In the genomic region with DNA sequence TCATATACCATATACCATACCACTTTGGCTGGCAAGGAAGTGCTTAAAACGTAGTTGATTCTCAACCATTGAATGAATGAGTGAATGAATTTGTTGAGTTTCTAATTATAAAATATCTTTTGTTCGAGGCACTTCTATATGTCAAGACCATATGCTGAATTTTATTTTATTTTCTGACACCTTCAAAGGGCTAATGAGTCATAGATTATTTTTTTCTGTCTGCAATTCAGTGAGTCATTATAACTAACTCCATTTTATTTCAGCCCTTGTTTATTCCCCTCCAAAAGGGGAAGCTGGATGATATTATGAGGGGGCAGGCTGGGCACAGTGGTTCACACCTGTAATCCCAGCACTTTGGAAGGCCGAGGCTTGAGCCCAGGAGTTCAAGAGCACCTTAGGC, we compare ENCODE assay signal across 18 cellular contexts.
DNase-seq lines count a peak whose midpoint lies in the region; ATAC-seq, FAIRE-seq and TF ChIP-seq lines count a peak whose summit lies in the region.
"Had no signal": no experiment of that assay in that cellular context is flagged by ENCODE, and none has a peak within 500 bp of the region (broad histone marks: within the 10 kb centered on the region; RNA-seq: fewer than 3 reads in every experiment).

No MANE protein-coding gene starts in this region.

- no peak overlapping the region for H3K27ac ChIP-seq in IMR-90 (ENCODE audit: insufficient read depth, low read length)
- peak overlapping the region; percentile 92 for H3K27ac ChIP-seq in K562 (ENCODE audit: extremely low read depth, low read depth, low read length)
- no peak overlapping the region for H3K27ac ChIP-seq in foreskin keratinocyte
- H3K27ac ChIP-seq: 22Rv1; BLaER1 treated with 17β-estradiol and CSF1 and Interleukin-3, amounts not matched to agents 10 nM and 100 nM; HL-60 had no signal

- no peak overlapping the region for H3K56ac ChIP-seq in IMR-90 (ENCODE audit: extremely low read depth, insufficient read depth, low read length)

- no peak for ATAC-seq in IMR-90 (ENCODE audit: low read depth)
- no peak for ATAC-seq in K562
- peak; percentile 73 for ATAC-seq in foreskin keratinocyte
- no peak for ATAC-seq in HG02840 (IDR thresholded peaks at IDR 0.05; ENCODE audit: low FRiP score, unreplicated experiment)
- no peak for ATAC-seq in HG03521 (IDR thresholded peaks at IDR 0.05; ENCODE audit: unreplicated experiment)
- no peak for ATAC-seq in GM21528 (IDR thresholded peaks at IDR 0.05; ENCODE audit: low FRiP score, unreplicated experiment)

- DNase-seq in NOMO-1 treated with DMSO at 0.1 percent for 48 hours (lab: John Stamatoyannopoulos, UW; ENCODE audit: unreplicated experiment) (peak; percentile 4), NOMO-1 treated with dmso at 0.1 percent for 144 hours (lab: John Stamatoyannopoulos, UW; ENCODE audit: unreplicated experiment) (no peak), IMR-90 (no peak), K562 (ENCODE audit: extremely low read depth in 1 of 4, low spot score in 3 of 4) (peak in 1 of 4 experiments; percentile 16), foreskin keratinocyte (no peak)
- DNase-seq: ACHN; CD4-positive, alpha-beta T cell; DMS79 had no signal

- H4K5ac ChIP-seq in IMR-90 (ENCODE audit: low read depth, low read length) = no peak overlapping the region

- no peaks in the 10 kb centered on the region for H3K79me2 ChIP-seq in K562 (ENCODE audit: control insufficient read depth, insufficient read depth, low read length)

- no peak for FAIRE-seq in K562 (lab: Jason Lieb, UNC)
- FAIRE-seq: G401.6, GM12892, H1 had no signal

- no peak overlapping the region for H2BK5ac ChIP-seq in IMR-90 (ENCODE audit: low read depth, low read length, poor library complexity, severe bottlenecking)

- TF ChIP-seq CTCF in IMR-90 (conservative IDR thresholded peaks at IDR 0.05; ENCODE audit: low read depth, low read length) (no peak), K562 (IDR thresholded peaks at IDR 0.05 in 2 of 3, conservative IDR thresholded peaks at IDR 0.05 in 1 of 3; ENCODE audit: insufficient read depth in 2 of 3, low read depth in 1 of 3, low read length in 3 of 3) (no peak), foreskin keratinocyte (conservative IDR thresholded peaks at IDR 0.05) (no peak)

- dilution Hi-C loops in IMR-90 (cut with HindIII; ENCODE audit: low sequenced_read_pairs, unreplicated experiment) = no loop called here

- no peaks in the 10 kb centered on the region for H3K4me1 ChIP-seq in IMR-90 (ENCODE audit: control insufficient read depth, insufficient read depth, low read length)
- peaks cover 18 to 42% of the 10 kb centered on the region in 2 experiments; a peak in 4 of 5 replicates for H3K4me1 ChIP-seq in K562 (replicated peaks in 1 of 2; ENCODE audit: control insufficient read depth in 2 of 2, insufficient read depth in 2 of 2, low read length in 2 of 2)
- H3K4me1 ChIP-seq in foreskin keratinocyte = no peaks in the 10 kb centered on the region
- H3K4me1 ChIP-seq: BLaER1 treated with 17β-estradiol and CSF1 and Interleukin-3, amounts not matched to agents 10 nM and 100 nM; HAP-1 had no signal

- intact Hi-C loops in IMR-90 (cut with micrococcal nuclease) = no loop called here
- intact Hi-C loops in K562 (cut with micrococcal nuclease) = no loop called here

- no peak overlapping the region for H2AFZ ChIP-seq in IMR-90 (replicated peaks; ENCODE audit: low read length, poor library complexity)
- peak overlapping the region; percentile 80 for H2AFZ ChIP-seq in K562 (ENCODE audit: low read depth, low read length)

- no peak overlapping the region for H2BK20ac ChIP-seq in IMR-90 (ENCODE audit: low read depth, low read length)

- WGBS in IMR-90 (ENCODE audit: extremely low coverage in 2 of 2, insufficient read length in 1 of 2), 2 experiments = 43% methylated on average over 1 of the region's 3 CpGs; no CpG with 5 or more reads in 1 of the 2 experiments
- 59% methylated on average over 3 of the region's 3 CpGs for WGBS in K562 (ENCODE audit: insufficient coverage, low coverage, missing lambda C conversion rate)

- no peak overlapping the region for H2BK15ac ChIP-seq in IMR-90 (ENCODE audit: low read depth, low read length)

- H4K20me1 ChIP-seq in IMR-90 (ENCODE audit: insufficient read depth, low read length) (no peaks in the 10 kb centered on the region), K562 (replicated peaks; ENCODE audit: control insufficient read depth, insufficient read depth, low read length) (no peaks in the 10 kb centered on the region)
- H4K20me1 ChIP-seq: BLaER1 treated with 17β-estradiol and CSF1 and Interleukin-3, amounts not matched to agents 10 nM and 100 nM had no signal

- no peak overlapping the region for H2AK9ac ChIP-seq in IMR-90 (replicated peaks; ENCODE audit: low read depth, low read length, poor library complexity)

- H3K9me1 ChIP-seq in IMR-90 (ENCODE audit: insufficient read depth, low read length) (no peaks in the 10 kb centered on the region), K562 (ENCODE audit: control insufficient read depth, insufficient read depth, low read length) (no peaks in the 10 kb centered on the region)

- TF ChIP-seq POLR2A in IMR-90 (IDR thresholded peaks at IDR 0.05; ENCODE audit: low read depth, low read length) = no peak
- TF ChIP-seq POLR2A in K562 (conservative IDR thresholded peaks at IDR 0.05) = no peak

- H3K36me3 ChIP-seq in IMR-90 (ENCODE audit: control insufficient read depth, insufficient read depth, low read length) (no peaks in the 10 kb centered on the region), K562 (ENCODE audit: control insufficient read depth, insufficient read depth, low read length) (no peaks in the 10 kb centered on the region; the same call in 2 of the 3 replicates)
- H3K36me3 ChIP-seq: BLaER1 treated with 17β-estradiol and CSF1 and Interleukin-3, amounts not matched to agents 10 nM and 100 nM; HAP-1 had no signal

- H4K91ac ChIP-seq in IMR-90 (ENCODE audit: insufficient read depth, low read depth, low read length) = no peak overlapping the region

- H4K8ac ChIP-seq in IMR-90 (ENCODE audit: low read depth in 2 of 2, low read length in 2 of 2) = no peak overlapping the region

- H3K4me3 ChIP-seq in IMR-90 (ENCODE audit: insufficient read depth, low read depth, low read length) = no peak overlapping the region
- H3K4me3 ChIP-seq in K562 = no peak overlapping the region
- H3K4me3 ChIP-seq: BLaER1 treated with 17β-estradiol and CSF1 and Interleukin-3, amounts not matched to agents 10 nM and 100 nM; HAP-1 had no signal

- CTCF ChIA-PET in IMR-90 (lab: Yijun Ruan, JAX) = no interaction called here
- CTCF ChIA-PET in K562 (lab: Yijun Ruan, JAX; ENCODE audit: low intra/inter-chr PET ratio) = no interaction called here

- no peak overlapping the region for H3K9ac ChIP-seq in IMR-90 (ENCODE audit: low read depth, low read length)
- H3K9ac ChIP-seq in K562 (ENCODE audit: insufficient read depth in 1 of 2, low read depth in 2 of 2, low read length in 2 of 2) = peak overlapping the region in 1 of 2 experiments; percentile 65; a peak in 1 of 4 replicates
- H3K9ac ChIP-seq: BLaER1 treated with 17β-estradiol and CSF1 and Interleukin-3, amounts not matched to agents 10 nM and 100 nM had no signal

- BruUV-seq in IMR-90 (replicated peaks; lab: Mats Ljungman, UMichigan) (no TSS peak), K562 (replicated peaks; lab: Mats Ljungman, UMichigan) (no TSS peak)

- POLR2A ChIA-PET in IMR-90 (lab: Charles Lee; ENCODE audit: unreplicated experiment) = no interaction called here
- POLR2A ChIA-PET in K562 (lab: Yijun Ruan, JAX) = no interaction called here

- no peak overlapping the region for H3K4ac ChIP-seq in IMR-90 (ENCODE audit: low read depth, low read length)

- no peak overlapping the region for H3K23ac ChIP-seq in IMR-90 (ENCODE audit: low read depth, low read length)

- TF ChIP-seq RAD21 in IMR-90 (IDR thresholded peaks at IDR 0.05; ENCODE audit: low read length) (no peak), K562 (CRISPR knock-in tag; conservative IDR thresholded peaks at IDR 0.05 in 1 of 2, IDR thresholded peaks at IDR 0.05 in 1 of 2) (no peak)

- no peak overlapping the region for H2BK120ac ChIP-seq in IMR-90 (ENCODE audit: low read depth, low read length)

- no peak for TF ChIP-seq EP300 in K562 (IDR thresholded peaks at IDR 0.05; ENCODE audit: low read length)

- no peaks in the 10 kb centered on the region for H3K27me3 ChIP-seq in IMR-90 (ENCODE audit: control insufficient read depth, insufficient read depth, low read length)
- no peaks in the 10 kb centered on the region for H3K27me3 ChIP-seq in K562 (ENCODE audit: control insufficient read depth in 2 of 2, insufficient read depth in 2 of 2, low read length in 2 of 2)
- H3K27me3 ChIP-seq in foreskin keratinocyte = no peaks in the 10 kb centered on the region
- H3K27me3 ChIP-seq: BLaER1 treated with 17β-estradiol and CSF1 and Interleukin-3, amounts not matched to agents 10 nM and 100 nM had no signal

- H3K9me3 ChIP-seq in IMR-90 (ENCODE audit: control insufficient read depth, insufficient read depth, low read length) (no peaks in the 10 kb centered on the region), K562 (replicated peaks; ENCODE audit: control insufficient read depth, insufficient read depth, low read depth, low read length) (peaks cover 16% of the 10 kb centered on the region)
- H3K9me3 ChIP-seq: HAP-1 had no signal

- no peak overlapping the region for H3K14ac ChIP-seq in IMR-90 (replicated peaks; ENCODE audit: low read depth, low read length)

- H2AK5ac ChIP-seq in IMR-90 (ENCODE audit: low read depth, low read length) = no peak overlapping the region

- H3K4me2 ChIP-seq in IMR-90 (ENCODE audit: low read depth, low read length) (no peak overlapping the region), K562 (ENCODE audit: insufficient read depth, low read length) (0 out of 2 replicates have a peak overlapping the region, but pooled peaks have one; percentile 5)
- H3K4me2 ChIP-seq: BLaER1 treated with 17β-estradiol and CSF1 and Interleukin-3, amounts not matched to agents 10 nM and 100 nM had no signal

- H3K79me1 ChIP-seq in IMR-90 (ENCODE audit: low read depth in 1 of 2, low read length in 2 of 2) = no peaks in the 10 kb centered on the region

- no peak overlapping the region for H3K18ac ChIP-seq in IMR-90 (ENCODE audit: low read depth, low read length)

- in situ Hi-C loops in IMR-90 (cut with MboI; ENCODE audit: low sequenced_read_pairs) = no loop called here
- in situ Hi-C loops in K562 (cut with MboI) = no loop called here

TF ChIP-seq in IMR-90, 13 proteins besides CTCF, POLR2A, EP300 and RAD21:
- TF ChIP-seq FOS (IDR thresholded peaks at IDR 0.05; ENCODE audit: low read depth, low read length) (peak; percentile 18; the same call in 1 of the 2 replicates), SMC3 (IDR thresholded peaks at IDR 0.05; ENCODE audit: low read depth, low read length) (no peak)

TF ChIP-seq in K562, 482 proteins besides CTCF, POLR2A, EP300 and RAD21 (continues in another document):
- TF ChIP-seq ZNF24 (IDR thresholded peaks at IDR 0.05) (no peak), SPI1 (IDR thresholded peaks at IDR 0.05; ENCODE audit: borderline replicate concordance, low read depth, low read length) (0 out of 2 replicates have a peak, but pooled peaks have one; percentile 14), ZNF134 (CRISPR knock-in tag; conservative IDR thresholded peaks at IDR 0.05) (no peak)
